Comparison of ENCODE assay signal across 7 cellular contexts in the genomic region with DNA sequence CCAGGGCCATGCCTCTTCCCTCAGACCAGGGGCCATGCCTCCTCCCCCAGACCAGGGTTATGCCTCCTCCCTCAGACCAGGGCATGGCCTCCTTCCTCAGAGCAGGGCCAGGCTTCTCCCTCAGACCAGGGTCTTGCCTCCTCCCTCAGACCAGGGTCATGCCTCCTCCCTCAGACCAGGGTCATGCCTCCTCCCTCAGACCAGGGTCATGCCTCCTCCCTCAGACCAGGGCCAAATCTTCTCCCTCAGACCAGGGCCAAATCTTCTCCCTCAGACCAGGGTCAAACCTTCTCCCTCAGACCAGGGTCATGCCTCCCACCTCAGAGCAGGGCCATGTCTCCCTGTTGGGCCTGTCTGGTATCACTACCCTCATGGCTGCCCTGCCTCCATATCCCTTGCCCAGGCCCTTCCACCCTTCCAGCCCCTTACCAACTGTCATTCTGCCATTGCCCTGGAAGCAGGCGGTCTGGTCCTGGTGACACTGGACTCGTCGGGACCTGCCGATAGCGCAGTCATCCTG. TPM values are rescaled to one million over a fixed set of nuclear protein-coding genes. Genes with fewer than 3 reads are reported as not detected.
DNase-seq lines count a peak whose midpoint lies in the region; ATAC-seq and TF ChIP-seq lines count a peak whose summit lies in the region.

No MANE protein-coding gene starts in this region.

- peaks cover 8% of the 10 kb centered on the region for H3K4me1 Mint-ChIP-seq in activated T-helper 2 cell treated with anti-CD3 and anti-CD28 coated beads, Interferon-gamma antibody, Interleukin-2, Interleukin-4, amounts not matched to agents 10 μg/mL and 5 μg/mL and 100 μg/mL, durations not matched to agents 14 hours and 24 hours and 36 hours (ENCODE audit: low read depth)

- no peak overlapping the region for H3K9ac ChIP-seq in smooth muscle cell (ENCODE audit: low read depth)

- no peak for TF ChIP-seq CTCF in smooth muscle cell (IDR thresholded peaks at IDR 0.05; ENCODE audit: borderline replicate concordance, insufficient read depth, poor library complexity, severe bottlenecking)

- H3K9me3 Mint-ChIP-seq in activated T-helper 2 cell treated with anti-CD3 and anti-CD28 coated beads, Interferon-gamma antibody, Interleukin-2, Interleukin-4, amounts not matched to agents 10 μg/mL and 5 μg/mL and 100 μg/mL, durations not matched to agents 14 hours and 24 hours and 36 hours = peaks cover 3% of the 10 kb centered on the region

- no peaks in the 10 kb centered on the region for H3F3A ChIP-seq in smooth muscle cell (ENCODE audit: low read depth)

- H4K20me1 ChIP-seq in smooth muscle cell (ENCODE audit: low read depth) = no peaks in the 10 kb centered on the region

- peaks cover 35% of the 10 kb centered on the region for H3K27me3 ChIP-seq in H7 (ENCODE audit: control insufficient read depth, insufficient read depth, low read length)
- H3K27me3 ChIP-seq in smooth muscle cell (ENCODE audit: low read depth) = peaks cover 65% of the 10 kb centered on the region
- peaks cover 3% of the 10 kb centered on the region; the same call in 1 of the 2 replicates for H3K27me3 ChIP-seq in HAP-1 (ENCODE audit: low read depth)

- peak overlapping the region; percentile 27 for H2AFZ ChIP-seq in smooth muscle cell (ENCODE audit: low read depth)

- H3K4me1 ChIP-seq in smooth muscle cell (ENCODE audit: low read depth) (no peaks in the 10 kb centered on the region), HAP-1 (no peaks in the 10 kb centered on the region)

- no peak overlapping the region for H3K27ac Mint-ChIP-seq in activated T-helper 2 cell treated with anti-CD3 and anti-CD28 coated beads, Interferon-gamma antibody, Interleukin-2, Interleukin-4, amounts not matched to agents 10 μg/mL and 5 μg/mL and 100 μg/mL, durations not matched to agents 14 hours and 24 hours and 36 hours

- H3K36me3 Mint-ChIP-seq in activated T-helper 2 cell treated with anti-CD3 and anti-CD28 coated beads, Interferon-gamma antibody, Interleukin-2, Interleukin-4, amounts not matched to agents 10 μg/mL and 5 μg/mL and 100 μg/mL, durations not matched to agents 14 hours and 24 hours and 36 hours (ENCODE audit: low read depth) = no peaks in the 10 kb centered on the region

- H3K4me3 ChIP-seq in H7 (ENCODE audit: insufficient read depth, low read depth, low read length) (peak overlapping the region; percentile 61), iPS-11a (ENCODE audit: low read depth, low read length) (peak overlapping the region; percentile 60), smooth muscle cell (peak overlapping the region; percentile 48), HAP-1 (no peak overlapping the region)

- peak overlapping the region; percentile 67 for H3K4me3 Mint-ChIP-seq in activated T-helper 2 cell treated with anti-CD3 and anti-CD28 coated beads, Interferon-gamma antibody, Interleukin-2, Interleukin-4, amounts not matched to agents 10 μg/mL and 5 μg/mL and 100 μg/mL, durations not matched to agents 14 hours and 24 hours and 36 hours (ENCODE audit: low read depth)

- ATAC-seq in GM21723 (IDR thresholded peaks at IDR 0.05; ENCODE audit: unreplicated experiment) (no peak), HG02981 (IDR thresholded peaks at IDR 0.05; ENCODE audit: unreplicated experiment) (no peak)

- intact Hi-C loops in activated T-helper 2 cell treated with anti-CD3 and anti-CD28 coated beads, Interferon-gamma antibody, Interleukin-2, Interleukin-4, amounts not matched to agents 10 μg/mL and 5 μg/mL and 100 μg/mL, durations not matched to agents 14 hours and 24 hours and 36 hours (cut with micrococcal nuclease) = no loop called here

- H3K36me3 ChIP-seq in H7 (replicated peaks; ENCODE audit: control insufficient read depth, insufficient read depth, low read length) (no peaks in the 10 kb centered on the region), smooth muscle cell (ENCODE audit: low read depth) (no peaks in the 10 kb centered on the region), HAP-1 (replicated peaks) (no peaks in the 10 kb centered on the region)

- WGBS in smooth muscle cell (ENCODE audit: low lambda C conversion rate) = 39% methylated on average over 5 of the region's 5 CpGs

- peak overlapping the region; percentile 81 for H3K4me2 ChIP-seq in smooth muscle cell

- no peak for DNase-seq in H7
- DNase-seq in activated T-helper 2 cell treated with anti-CD3 and anti-CD28 coated beads, Interferon-gamma antibody, Interleukin-2, Interleukin-4, amounts not matched to agents 10 μg/mL and 5 μg/mL and 100 μg/mL, durations not matched to agents 14 hours and 24 hours and 36 hours (ENCODE audit: low spot score) = no peak
- DNase-seq in smooth muscle cell (lab: John Stamatoyannopoulos, UW; ENCODE audit: unreplicated experiment) = no peak
- DNase-seq in HAP-1 (ENCODE audit: low spot score in 2 of 2) = no peak

- H3K9me3 ChIP-seq in smooth muscle cell (replicated peaks; ENCODE audit: low read depth) (no peaks in the 10 kb centered on the region), HAP-1 (no peaks in the 10 kb centered on the region)

- no peak overlapping the region for H3K27ac ChIP-seq in smooth muscle cell (ENCODE audit: low read depth)

- in situ Hi-C loops in HAP-1 (cut with MboI; ENCODE audit: low sequenced_read_pairs) = no loop called here

- peaks cover 16% of the 10 kb centered on the region for H3K27me3 Mint-ChIP-seq in activated T-helper 2 cell treated with anti-CD3 and anti-CD28 coated beads, Interferon-gamma antibody, Interleukin-2, Interleukin-4, amounts not matched to agents 10 μg/mL and 5 μg/mL and 100 μg/mL, durations not matched to agents 14 hours and 24 hours and 36 hours (ENCODE audit: low read depth)

- no peaks in the 10 kb centered on the region for H3K79me2 ChIP-seq in smooth muscle cell (ENCODE audit: low read depth)

RNA-seq across cellular contexts. Expression of gene LYPD5, which starts 4.2 kb away (rescaled TPM):
- total RNA-seq in H7 (2014; rRNA removed; shearing (Covaris generic)) = 0.21 and 1.8 TPM in 2 replicates
- 0.14 and 0.41 TPM in 2 replicates for total RNA-seq in activated T-helper 2 cell treated with anti-CD3 and anti-CD28 coated beads, Interferon-gamma antibody, Interleukin-2, Interleukin-4, amounts not matched to agents 10 μg/mL and 5 μg/mL and 100 μg/mL, durations not matched to agents 14 hours and 24 hours and 36 hours
- total RNA-seq in smooth muscle cell = 3.1 and 6.9 TPM in 2 replicates
- polyA plus RNA-seq in smooth muscle cell = 1.2 and 2.7 TPM in 2 replicates

RNA-seq across cellular contexts. Expression of gene KCNN4, which starts 17.3 kb away (rescaled TPM):
- total RNA-seq in H7 (2014; rRNA removed; shearing (Covaris generic)) = 0.62 and 1.1 TPM in 2 replicates
- 98.0 and 98.7 TPM in 2 replicates for total RNA-seq in activated T-helper 2 cell treated with anti-CD3 and anti-CD28 coated beads, Interferon-gamma antibody, Interleukin-2, Interleukin-4, amounts not matched to agents 10 μg/mL and 5 μg/mL and 100 μg/mL, durations not matched to agents 14 hours and 24 hours and 36 hours
- 4.0 and 5.4 TPM in 2 replicates for total RNA-seq in smooth muscle cell
- polyA plus RNA-seq in smooth muscle cell = 1.7 and 14.9 TPM in 2 replicates

RNA-seq across cellular contexts. Expression of gene ZNF283, which starts 29.0 kb away (rescaled TPM):
- total RNA-seq in H7 (2014; rRNA removed; shearing (Covaris generic)) = 0.55 and 2.0 TPM in 2 replicates
- 3.6 and 4.6 TPM in 2 replicates for total RNA-seq in activated T-helper 2 cell treated with anti-CD3 and anti-CD28 coated beads, Interferon-gamma antibody, Interleukin-2, Interleukin-4, amounts not matched to agents 10 μg/mL and 5 μg/mL and 100 μg/mL, durations not matched to agents 14 hours and 24 hours and 36 hours
- 4.1 and 8.0 TPM in 2 replicates for total RNA-seq in smooth muscle cell
- polyA plus RNA-seq in smooth muscle cell = 1.5 and 2.4 TPM in 2 replicates

RNA-seq across cellular contexts. Expression of gene SMG9, which starts 43.3 kb away (rescaled TPM):
- total RNA-seq in H7 (2014; rRNA removed; shearing (Covaris generic)) = 23.4 and 33.6 TPM in 2 replicates
- total RNA-seq in activated T-helper 2 cell treated with anti-CD3 and anti-CD28 coated beads, Interferon-gamma antibody, Interleukin-2, Interleukin-4, amounts not matched to agents 10 μg/mL and 5 μg/mL and 100 μg/mL, durations not matched to agents 14 hours and 24 hours and 36 hours = 69.1 and 73.1 TPM in 2 replicates
- 12.8 and 13.2 TPM in 2 replicates for total RNA-seq in smooth muscle cell
- 39.2 and 46.6 TPM in 2 replicates for polyA plus RNA-seq in smooth muscle cell

Comparison
In these comparisons a context has a peak if more than half of its experiments do, and no peak if none do; other contexts are left out.
1. RNA of gene KCNN4, which starts 17.3 kb away (total RNA-seq): 98.0 to 98.7 TPM in activated T-helper 2 cell treated with anti-CD3 and anti-CD28 coated beads, Interferon-gamma antibody, Interleukin-2, Interleukin-4, amounts not matched to agents 10 μg/mL and 5 μg/mL and 100 μg/mL, durations not matched to agents 14 hours and 24 hours and 36 hours; 4.0 to 5.4 TPM in smooth muscle cell and 0.62 to 1.1 TPM in H7; every median in the first group is over 10 times any median in the second.